In the genomic region with DNA sequence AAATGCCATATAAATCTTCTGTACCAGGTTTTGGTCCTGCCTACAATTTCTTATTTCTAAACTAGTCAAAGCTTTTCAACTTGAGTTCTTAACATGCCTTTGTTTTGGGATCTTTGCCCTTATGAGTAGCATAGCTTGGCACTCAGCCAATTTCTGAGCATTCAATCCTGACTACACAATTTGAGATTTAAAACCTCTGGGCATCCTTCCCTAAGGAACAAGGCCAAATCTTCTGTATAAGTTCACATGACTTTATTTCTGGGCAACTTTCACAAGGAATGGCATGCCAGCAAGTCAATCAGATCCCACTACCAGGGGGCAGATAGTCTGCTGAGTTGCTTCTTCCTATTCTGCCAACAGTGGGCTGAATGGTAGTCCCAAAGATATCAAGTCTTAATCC, we compare ENCODE assay signal across 10 cellular contexts.
A peak's percentile ranks its signal among the peaks of the same experiment; 100 is the strongest.
DNase-seq lines count a peak whose midpoint lies in the region; ATAC-seq, FAIRE-seq and TF ChIP-seq lines count a peak whose summit lies in the region.
"Had no signal": no experiment of that assay in that cellular context is flagged by ENCODE, and none has a peak within 500 bp of the region (broad histone marks: within the 10 kb centered on the region; RNA-seq: fewer than 3 reads in every experiment).

No MANE protein-coding gene starts in this region.

- H3K4me1 ChIP-seq in small intestine (ENCODE audit: control insufficient read depth in 2 of 2, insufficient read depth in 1 of 2, low read depth in 1 of 2, low read length in 1 of 2), result no peaks in the 10 kb centered on the region
- H3K4me1 ChIP-seq in Peyer's patch, result no peaks in the 10 kb centered on the region
- H3K4me1 ChIP-seq: pancreas had no signal

- H3K27me3 ChIP-seq in small intestine (ENCODE audit: control insufficient read depth in 2 of 2, insufficient read depth in 2 of 2, low read length in 2 of 2) (no peaks in the 10 kb centered on the region), Peyer's patch (no peaks in the 10 kb centered on the region)
- H3K27me3 ChIP-seq: pancreas had no signal

- H3K9me3 ChIP-seq in small intestine (ENCODE audit: control insufficient read depth, low read depth), result no peaks in the 10 kb centered on the region
- no peaks in the 10 kb centered on the region for H3K9me3 ChIP-seq in Peyer's patch
- H3K9me3 ChIP-seq: pancreas had no signal

- POLR2A ChIA-PET in RWPE1 (lab: Yijun Ruan, JAX; ENCODE audit: low non-redundant PET), result no interaction called here

- CTCF ChIA-PET in RWPE1 (lab: Yijun Ruan, JAX), result no interaction called here

- H3K36me3 ChIP-seq in small intestine (ENCODE audit: control insufficient read depth in 2 of 2, insufficient read depth in 2 of 2, low read length in 2 of 2) (no peaks in the 10 kb centered on the region), Peyer's patch (no peaks in the 10 kb centered on the region)
- H3K36me3 ChIP-seq: pancreas had no signal

- H3K4me3 ChIP-seq in fibroblast of mammary gland (ENCODE audit: control insufficient read depth, low read depth, low read length) (no peak overlapping the region), small intestine (ENCODE audit: low read depth in 1 of 2, low read length in 2 of 2) (no peak overlapping the region), Peyer's patch (no peak overlapping the region)
- H3K4me3 ChIP-seq: pancreas had no signal

- TF ChIP-seq POLR2A in Peyer's patch (IDR thresholded peaks at IDR 0.05), result no peak

- no peak for FAIRE-seq in small intestine (lab: Jason Lieb, UNC)

- TF ChIP-seq CTCF in RWPE1 (conservative IDR thresholded peaks at IDR 0.05; ENCODE audit: low read depth) (no peak), fibroblast of mammary gland (conservative IDR thresholded peaks at IDR 0.05; ENCODE audit: control insufficient read depth, insufficient read depth, low read depth, low read length) (no peak), Peyer's patch (IDR thresholded peaks at IDR 0.05) (no peak)

- H3K27ac ChIP-seq in RWPE1 (no peak overlapping the region), small intestine (ENCODE audit: low read depth in 1 of 2, low read length in 1 of 2) (no peak overlapping the region), Peyer's patch (no peak overlapping the region)
- H3K27ac ChIP-seq: pancreas had no signal

- DNase-seq in NCI-H1694 treated with DMSO at 0.1 percent for 48 hours (lab: John Stamatoyannopoulos, UW) (peak; percentile 2), NCI-H1694 (lab: John Stamatoyannopoulos, UW) (no peak), RWPE1 (ENCODE audit: low spot score) (peak; percentile 22), fibroblast of mammary gland (ENCODE audit: low read depth) (peak; percentile 89), small intestine (peak; percentile 32), Peyer's patch (no peak)
- no peak for DNase-seq in stimulated activated CD4-positive, alpha-beta T cell treated with anti-CD3 and anti-CD28 coated beads, Interleukin-2, amount 100 ng/mL, for 48 hours
- DNase-seq: KG1 had no signal

- no peak for ATAC-seq in GM18502 (IDR thresholded peaks at IDR 0.05; ENCODE audit: poor library complexity, unreplicated experiment)
- ATAC-seq: pancreas had no signal

Comparison
In these comparisons a context has a peak if more than half of its experiments do, and no peak if none do; other contexts are left out.
1. DNase-seq: peak in NCI-H1694 treated with DMSO at 0.1 percent for 48 hours (single experiment), RWPE1 (single experiment), fibroblast of mammary gland (single experiment) and small intestine (single experiment); none in NCI-H1694 (single experiment), stimulated activated CD4-positive, alpha-beta T cell treated with anti-CD3 and anti-CD28 coated beads, Interleukin-2, amount 100 ng/mL, for 48 hours (0 of 2) and Peyer's patch (0 of 3).